8 cellular contexts compared by ENCODE assay signal in the genomic region with DNA sequence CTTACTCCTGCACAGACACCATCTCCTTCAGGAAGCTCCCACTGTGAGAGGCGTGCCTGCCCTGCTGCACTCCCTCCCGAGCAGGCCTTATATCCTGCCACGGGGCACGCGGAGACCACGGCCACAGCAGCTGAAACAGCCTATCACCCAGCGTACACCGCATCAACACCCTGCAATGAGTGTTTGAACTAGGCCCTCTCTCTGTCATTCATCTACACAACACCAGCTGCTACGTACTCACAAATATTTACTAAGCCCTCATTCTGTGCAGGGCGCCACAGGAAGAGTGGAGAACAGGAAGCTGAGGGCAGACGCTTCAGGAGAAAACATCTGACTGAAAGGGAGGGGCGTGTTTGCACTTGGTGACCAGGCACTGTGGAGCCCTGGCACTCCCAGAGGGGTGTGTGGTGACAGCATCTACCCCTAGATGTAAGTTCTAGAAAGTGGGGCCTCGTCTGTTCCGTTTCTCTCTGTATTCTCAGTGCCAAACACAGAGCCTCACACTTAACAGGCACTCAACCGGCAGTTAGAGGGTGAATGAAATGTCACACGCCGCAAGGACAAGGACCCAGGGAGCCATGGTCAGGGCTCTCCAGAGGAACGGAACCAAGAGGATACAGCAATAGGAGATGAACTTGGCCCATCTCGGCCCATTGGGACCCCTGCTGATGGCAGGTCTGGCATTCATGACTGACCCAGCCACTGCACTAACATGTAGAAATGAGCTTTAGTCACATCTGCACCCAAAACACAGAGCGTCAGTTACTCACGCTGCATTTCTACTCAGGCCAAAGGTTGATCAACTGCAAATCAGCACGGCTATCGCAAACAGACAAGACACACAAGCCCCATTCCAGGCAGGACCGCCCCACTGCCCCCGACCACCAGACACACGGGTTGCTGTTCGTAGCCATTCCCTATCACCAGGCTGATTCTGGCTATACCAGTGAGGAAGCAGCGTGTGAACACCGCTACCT. TPM values are rescaled to one million over a fixed set of nuclear protein-coding genes. Genes with fewer than 3 reads are reported as not detected.
DNase-seq lines count a peak whose midpoint lies in the region; ATAC-seq, FAIRE-seq and TF ChIP-seq lines count a peak whose summit lies in the region.

No MANE protein-coding gene starts in this region.

- peak overlapping the region; percentile 17 for H3K4me2 ChIP-seq in fibroblast of lung (ENCODE audit: extremely low read depth, insufficient read depth, low read length)

- H2AFZ ChIP-seq in fibroblast of lung (ENCODE audit: low read length), result no peak overlapping the region

- DNase-seq in HCEC 1CT (peak; percentile 60), NCI-H510A (lab: John Stamatoyannopoulos, UW) (peak; percentile 98), fibroblast of lung (ENCODE audit: low read depth in 2 of 2) (peak; percentile 23 to 69), pons (ENCODE audit: low spot score) (peak; percentile 78), DMS114 treated with DMSO at 0.1 percent for 48 hours (lab: John Stamatoyannopoulos, UW; ENCODE audit: unreplicated experiment) (no peak), GM12892 (ENCODE audit: insufficient read length) (no peak)
- peak; percentile 69 for DNase-seq in activated T-cell treated with anti-CD3 and anti-CD28 coated beads, Interleukin-2, amount 50 U/mL, for 1 hour

- peaks cover 1% of the 10 kb centered on the region for H4K20me1 ChIP-seq in fibroblast of lung (ENCODE audit: control insufficient read depth, extremely low read depth, insufficient read depth, low read length)

- no peak for TF ChIP-seq CTCF in fibroblast of lung (conservative IDR thresholded peaks at IDR 0.05 in 1 of 2, IDR thresholded peaks at IDR 0.05 in 1 of 2; ENCODE audit: low read depth in 1 of 2, low read length in 2 of 2)

- no peak for ATAC-seq in GM21717 (IDR thresholded peaks at IDR 0.05; ENCODE audit: unreplicated experiment)

- H3K36me3 ChIP-seq in fibroblast of lung (ENCODE audit: control insufficient read depth, insufficient read depth, low read length), result peaks cover 1% of the 10 kb centered on the region

- H3K27me3 ChIP-seq in fibroblast of lung (ENCODE audit: control insufficient read depth, insufficient read depth, low read length), result no peaks in the 10 kb centered on the region

- H3K4me3 ChIP-seq in fibroblast of lung (replicated peaks in 1 of 4; ENCODE audit: control extremely low read depth in 1 of 4, insufficient read depth in 1 of 4, low read depth in 3 of 4, low read length in 4 of 4), result no peak overlapping the region

- peak overlapping the region; percentile 48 for H3K9ac ChIP-seq in fibroblast of lung (ENCODE audit: insufficient read depth, low read length)

- no peak for TF ChIP-seq POLR2A in GM12892 (IDR thresholded peaks at IDR 0.05; ENCODE audit: low read depth, low read length)

- H3K27ac ChIP-seq in fibroblast of lung (ENCODE audit: insufficient read depth, low read length), result peak overlapping the region; percentile 49

- H3K4me1 ChIP-seq in fibroblast of lung (ENCODE audit: control insufficient read depth, extremely low read depth, insufficient read depth, low read length), result peaks cover 44% of the 10 kb centered on the region

- no peaks in the 10 kb centered on the region for H3K9me3 ChIP-seq in fibroblast of lung (ENCODE audit: control insufficient read depth, insufficient read depth, low read depth, low read length)

- no peak for FAIRE-seq in GM12892 (lab: Jason Lieb, UNC)

- H3K79me2 ChIP-seq in fibroblast of lung (ENCODE audit: control insufficient read depth, insufficient read depth, low read length), result peaks cover 91% of the 10 kb centered on the region

RNA-seq across cellular contexts. Expression of a gene that starts 15.7 kb away (rescaled TPM):
- total RNA-seq in fibroblast of lung, result 32.1 and 39.8 TPM in 2 replicates
- polyA plus RNA-seq in fibroblast of lung, result 59.4 and 72.9 TPM in 2 replicates
- polyA plus RNA-seq in fibroblast of lung (2012), result 64.1 and 75.1 TPM in 2 replicates
- polyA minus RNA-seq in fibroblast of lung (ENCODE audit: low replicate concordance), result 72.2 and 78.5 TPM in 2 replicates
- 34.6 TPM for polyA plus RNA-seq in GM12892 (2012; ENCODE audit: missing spikeins)

RNA-seq across cellular contexts. Expression of a gene that starts 48.2 kb away (rescaled TPM):
- total RNA-seq in fibroblast of lung, result 2.6 and 7.3 TPM in 2 replicates
- 0.77 and 1.6 TPM in 2 replicates for polyA plus RNA-seq in fibroblast of lung
- 1.5 and 3.1 TPM in 2 replicates for polyA plus RNA-seq in fibroblast of lung (2012)
- 0.33 and 0.47 TPM in 2 replicates for polyA minus RNA-seq in fibroblast of lung (ENCODE audit: low replicate concordance)
- 2.0 TPM for polyA plus RNA-seq in GM12892 (2012; ENCODE audit: missing spikeins)

RNA-seq across cellular contexts. Expression of a gene that starts 57.6 kb away (rescaled TPM):
- total RNA-seq in fibroblast of lung, result 6.4 and 8.3 TPM in 2 replicates
- 1.1 and 1.7 TPM in 2 replicates for polyA plus RNA-seq in fibroblast of lung
- polyA plus RNA-seq in fibroblast of lung (2012), result 1.0 and 1.3 TPM in 2 replicates
- 1.5 and 2.4 TPM in 2 replicates for polyA minus RNA-seq in fibroblast of lung (ENCODE audit: low replicate concordance)
- 1.9 TPM for polyA plus RNA-seq in GM12892 (2012; ENCODE audit: missing spikeins)

RNA-seq across cellular contexts. Expression of a gene that starts 58.7 kb away (rescaled TPM):
- total RNA-seq in fibroblast of lung, result 212 and 271 TPM in 2 replicates
- polyA plus RNA-seq in fibroblast of lung, result 271 and 332 TPM in 2 replicates
- polyA plus RNA-seq in fibroblast of lung (2012), result 391 and 411 TPM in 2 replicates
- polyA minus RNA-seq in fibroblast of lung (ENCODE audit: low replicate concordance), result 60.7 and 77.6 TPM in 2 replicates
- polyA plus RNA-seq in GM12892 (2012; ENCODE audit: missing spikeins), result 163 TPM

Comparison
In these comparisons a context has a peak if more than half of its experiments do, and no peak if none do; other contexts are left out.
1. DNase-seq: peak in HCEC 1CT (single experiment), NCI-H510A (single experiment), activated T-cell treated with anti-CD3 and anti-CD28 coated beads, Interleukin-2, amount 50 U/mL, for 1 hour (single experiment), fibroblast of lung (2 of 2) and pons (single experiment); none in DMS114 treated with DMSO at 0.1 percent for 48 hours (single experiment) and GM12892 (single experiment).